Comparison of ENCODE assay signal across 1 cellular context in the genomic region with DNA sequence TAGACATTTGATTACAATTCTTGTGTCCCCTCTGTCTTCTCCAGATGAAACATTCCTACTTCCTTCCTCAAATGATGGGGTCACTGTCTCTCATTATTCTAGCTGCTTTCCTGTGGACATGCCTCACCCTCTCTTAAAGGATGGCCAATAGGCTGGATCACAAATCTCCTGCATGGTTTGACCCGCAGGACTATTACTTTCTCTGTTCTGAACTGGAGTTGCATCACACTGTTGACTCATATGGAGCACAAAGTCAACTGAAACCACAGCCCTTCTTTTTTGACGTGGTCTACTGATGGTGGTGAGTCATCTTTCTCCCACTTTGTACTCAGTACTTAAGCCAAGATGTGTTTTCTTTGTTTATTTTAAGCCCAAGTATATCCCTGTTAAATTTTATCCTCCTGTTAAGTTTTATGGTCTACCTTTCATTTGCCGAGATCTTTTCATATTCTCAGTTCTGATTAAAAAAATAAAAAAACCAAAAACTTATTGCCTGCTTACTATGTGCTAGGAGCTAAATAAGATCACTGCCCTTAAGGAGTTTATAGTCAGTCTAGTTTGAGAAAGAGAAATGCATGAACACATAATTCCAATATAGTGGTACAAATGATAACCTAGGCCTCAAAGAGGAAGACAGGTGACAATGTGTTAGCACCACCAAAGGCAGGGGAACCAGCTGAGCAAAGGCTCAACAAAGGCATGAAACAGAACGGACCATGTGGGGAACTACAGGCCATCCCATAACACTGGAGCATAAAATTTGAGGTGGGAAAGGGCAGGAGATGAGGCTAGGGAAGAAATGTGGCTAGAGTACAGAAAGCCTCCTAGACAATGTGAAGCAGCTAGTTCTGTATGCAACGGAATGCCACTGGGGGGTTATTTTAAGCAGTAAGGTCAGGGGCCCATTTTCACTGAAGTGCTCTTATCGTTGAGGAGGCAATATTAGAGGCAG.
TF ChIP-seq lines count a peak whose summit lies in the region.

No MANE protein-coding gene starts in this region.

TF ChIP-seq in K562, 482 proteins besides CTCF, POLR2A, EP300 and RAD21 (continued from another document and continues in another):
- TF ChIP-seq ZNF280A (IDR thresholded peaks at IDR 0.05; ENCODE audit: low read depth, partially characterized antibody) (no peak), PTBP1 (IDR thresholded peaks at IDR 0.05; ENCODE audit: low read depth, low read length) (no peak), TRIM28 (IDR thresholded peaks at IDR 0.05) (peak; percentile 95), BMI1 (IDR thresholded peaks at IDR 0.05; ENCODE audit: low read length) (no peak), ZC3H11A (IDR thresholded peaks at IDR 0.05; ENCODE audit: low read depth, low read length) (no peak), CHD4 (IDR thresholded peaks at IDR 0.05; ENCODE audit: insufficient read depth, insufficient replicate concordance, low read depth, low read length, poor library complexity, severe bottlenecking) (no peak), TFAM (CRISPR knock-in tag; conservative IDR thresholded peaks at IDR 0.05) (no peak), ZNF655 (CRISPR knock-in tag; IDR thresholded peaks at IDR 0.05) (no peak), MTA3 (IDR thresholded peaks at IDR 0.05; ENCODE audit: borderline replicate concordance) (peak; percentile 71), ZNF347 (CRISPR knock-in tag; IDR thresholded peaks at IDR 0.05; ENCODE audit: low read depth) (no peak), SRF (CRISPR knock-in tag; IDR thresholded peaks at IDR 0.05) (no peak), TOE1 (IDR thresholded peaks at IDR 0.05; ENCODE audit: borderline replicate concordance) (no peak), TOE1 (CRISPR knock-in tag; IDR thresholded peaks at IDR 0.05; ENCODE audit: borderline replicate concordance, low read depth) (no peak), SMAD4 (CRISPR knock-in tag; conservative IDR thresholded peaks at IDR 0.05) (peak; percentile 67), LARP7 (IDR thresholded peaks at IDR 0.05) (no peak), GABPA (tag; conservative IDR thresholded peaks at IDR 0.05; ENCODE audit: low read depth) (peak; percentile 46), ZNF23 (CRISPR knock-in tag; IDR thresholded peaks at IDR 0.05) (no peak), JUND (IDR thresholded peaks at IDR 0.05; ENCODE audit: borderline replicate concordance, low read depth, low read length) (peak; percentile 100), JUND (tag; IDR thresholded peaks at IDR 0.05; ENCODE audit: borderline replicate concordance, low read depth, low read length) (peak; percentile 100), TCF3 (CRISPR knock-in tag; IDR thresholded peaks at IDR 0.05) (peak; percentile 55), SLC30A9 (CRISPR knock-in tag; IDR thresholded peaks at IDR 0.05) (no peak), U2AF2 (optimal IDR thresholded peaks at IDR 0.05; ENCODE audit: low read depth, low read length) (no peak), SMARCE1 (IDR thresholded peaks at IDR 0.05) (peak; percentile 97), ZNF445 (CRISPR knock-in tag; IDR thresholded peaks at IDR 0.05; ENCODE audit: low read depth) (no peak), BACH1 (tag; IDR thresholded peaks at IDR 0.05) (peak; percentile 87), ZNF644 (tag; IDR thresholded peaks at IDR 0.05; ENCODE audit: low read depth) (peak; percentile 94), ZKSCAN1 (IDR thresholded peaks at IDR 0.05; ENCODE audit: low read depth, low read length) (no peak), ZNF253 (CRISPR knock-in tag; conservative IDR thresholded peaks at IDR 0.05) (no peak), GTF2F1 (IDR thresholded peaks at IDR 0.05; ENCODE audit: low read depth, low read length) (no peak), ZNF766 (CRISPR knock-in tag; conservative IDR thresholded peaks at IDR 0.05) (peak; percentile 87), ZNF239 (CRISPR knock-in tag; IDR thresholded peaks at IDR 0.05) (no peak; the same call in none of the 2 replicates), ZFPM2 (CRISPR knock-in tag; IDR thresholded peaks at IDR 0.05) (no peak), ZNF3 (CRISPR knock-in tag; IDR thresholded peaks at IDR 0.05) (no peak)
- TF ChIP-seq, protein P1, sequence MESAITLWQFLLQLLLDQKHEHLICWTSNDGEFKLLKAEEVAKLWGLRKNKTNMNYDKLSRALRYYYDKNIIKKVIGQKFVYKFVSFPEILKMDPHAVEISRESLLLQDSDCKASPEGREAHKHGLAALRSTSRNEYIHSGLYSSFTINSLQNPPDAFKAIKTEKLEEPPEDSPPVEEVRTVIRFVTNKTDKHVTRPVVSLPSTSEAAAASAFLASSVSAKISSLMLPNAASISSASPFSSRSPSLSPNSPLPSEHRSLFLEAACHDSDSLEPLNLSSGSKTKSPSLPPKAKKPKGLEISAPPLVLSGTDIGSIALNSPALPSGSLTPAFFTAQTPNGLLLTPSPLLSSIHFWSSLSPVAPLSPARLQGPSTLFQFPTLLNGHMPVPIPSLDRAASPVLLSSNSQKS (CRISPR knock-in tag; IDR thresholded peaks at IDR 0.05), result no peak
- TF ChIP-seq, protein P2, sequence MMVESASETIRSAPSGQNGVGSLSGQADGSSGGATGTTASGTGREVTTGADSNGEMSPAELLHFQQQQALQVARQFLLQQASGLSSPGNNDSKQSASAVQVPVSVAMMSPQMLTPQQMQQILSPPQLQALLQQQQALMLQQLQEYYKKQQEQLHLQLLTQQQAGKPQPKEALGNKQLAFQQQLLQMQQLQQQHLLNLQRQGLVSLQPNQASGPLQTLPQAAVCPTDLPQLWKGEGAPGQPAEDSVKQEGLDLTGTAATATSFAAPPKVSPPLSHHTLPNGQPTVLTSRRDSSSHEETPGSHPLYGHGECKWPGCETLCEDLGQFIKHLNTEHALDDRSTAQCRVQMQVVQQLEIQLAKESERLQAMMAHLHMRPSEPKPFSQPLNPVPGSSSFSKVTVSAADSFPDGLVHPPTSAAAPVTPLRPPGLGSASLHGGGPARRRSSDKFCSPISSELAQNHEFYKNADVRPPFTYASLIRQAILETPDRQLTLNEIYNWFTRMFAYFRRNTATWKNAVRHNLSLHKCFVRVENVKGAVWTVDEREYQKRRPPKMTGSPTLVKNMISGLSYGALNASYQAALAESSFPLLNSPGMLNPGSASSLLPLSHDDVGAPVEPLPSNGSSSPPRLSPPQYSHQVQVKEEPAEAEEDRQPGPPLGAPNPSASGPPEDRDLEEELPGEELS (CRISPR knock-in tag; IDR thresholded peaks at IDR 0.05; ENCODE audit: borderline replicate concordance), result no peak
- TF ChIP-seq, protein P3, sequence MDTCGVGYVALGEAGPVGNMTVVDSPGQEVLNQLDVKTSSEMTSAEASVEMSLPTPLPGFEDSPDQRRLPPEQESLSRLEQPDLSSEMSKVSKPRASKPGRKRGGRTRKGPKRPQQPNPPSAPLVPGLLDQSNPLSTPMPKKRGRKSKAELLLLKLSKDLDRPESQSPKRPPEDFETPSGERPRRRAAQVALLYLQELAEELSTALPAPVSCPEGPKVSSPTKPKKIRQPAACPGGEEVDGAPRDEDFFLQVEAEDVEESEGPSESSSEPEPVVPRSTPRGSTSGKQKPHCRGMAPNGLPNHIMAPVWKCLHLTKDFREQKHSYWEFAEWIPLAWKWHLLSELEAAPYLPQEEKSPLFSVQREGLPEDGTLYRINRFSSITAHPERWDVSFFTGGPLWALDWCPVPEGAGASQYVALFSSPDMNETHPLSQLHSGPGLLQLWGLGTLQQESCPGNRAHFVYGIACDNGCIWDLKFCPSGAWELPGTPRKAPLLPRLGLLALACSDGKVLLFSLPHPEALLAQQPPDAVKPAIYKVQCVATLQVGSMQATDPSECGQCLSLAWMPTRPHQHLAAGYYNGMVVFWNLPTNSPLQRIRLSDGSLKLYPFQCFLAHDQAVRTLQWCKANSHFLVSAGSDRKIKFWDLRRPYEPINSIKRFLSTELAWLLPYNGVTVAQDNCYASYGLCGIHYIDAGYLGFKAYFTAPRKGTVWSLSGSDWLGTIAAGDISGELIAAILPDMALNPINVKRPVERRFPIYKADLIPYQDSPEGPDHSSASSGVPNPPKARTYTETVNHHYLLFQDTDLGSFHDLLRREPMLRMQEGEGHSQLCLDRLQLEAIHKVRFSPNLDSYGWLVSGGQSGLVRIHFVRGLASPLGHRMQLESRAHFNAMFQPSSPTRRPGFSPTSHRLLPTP (IDR thresholded peaks at IDR 0.05; ENCODE audit: borderline replicate concordance, extremely low read depth, insufficient read length), result no peak
- TF ChIP-seq, protein P4, sequence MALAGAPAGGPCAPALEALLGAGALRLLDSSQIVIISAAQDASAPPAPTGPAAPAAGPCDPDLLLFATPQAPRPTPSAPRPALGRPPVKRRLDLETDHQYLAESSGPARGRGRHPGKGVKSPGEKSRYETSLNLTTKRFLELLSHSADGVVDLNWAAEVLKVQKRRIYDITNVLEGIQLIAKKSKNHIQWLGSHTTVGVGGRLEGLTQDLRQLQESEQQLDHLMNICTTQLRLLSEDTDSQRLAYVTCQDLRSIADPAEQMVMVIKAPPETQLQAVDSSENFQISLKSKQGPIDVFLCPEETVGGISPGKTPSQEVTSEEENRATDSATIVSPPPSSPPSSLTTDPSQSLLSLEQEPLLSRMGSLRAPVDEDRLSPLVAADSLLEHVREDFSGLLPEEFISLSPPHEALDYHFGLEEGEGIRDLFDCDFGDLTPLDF (CRISPR knock-in tag; IDR thresholded peaks at IDR 0.05), result no peak
- TF ChIP-seq, protein P5, sequence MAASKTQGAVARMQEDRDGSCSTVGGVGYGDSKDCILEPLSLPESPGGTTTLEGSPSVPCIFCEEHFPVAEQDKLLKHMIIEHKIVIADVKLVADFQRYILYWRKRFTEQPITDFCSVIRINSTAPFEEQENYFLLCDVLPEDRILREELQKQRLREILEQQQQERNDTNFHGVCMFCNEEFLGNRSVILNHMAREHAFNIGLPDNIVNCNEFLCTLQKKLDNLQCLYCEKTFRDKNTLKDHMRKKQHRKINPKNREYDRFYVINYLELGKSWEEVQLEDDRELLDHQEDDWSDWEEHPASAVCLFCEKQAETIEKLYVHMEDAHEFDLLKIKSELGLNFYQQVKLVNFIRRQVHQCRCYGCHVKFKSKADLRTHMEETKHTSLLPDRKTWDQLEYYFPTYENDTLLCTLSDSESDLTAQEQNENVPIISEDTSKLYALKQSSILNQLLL (CRISPR knock-in tag; IDR thresholded peaks at IDR 0.05; ENCODE audit: borderline replicate concordance), result no peak
- TF ChIP-seq, protein P6, sequence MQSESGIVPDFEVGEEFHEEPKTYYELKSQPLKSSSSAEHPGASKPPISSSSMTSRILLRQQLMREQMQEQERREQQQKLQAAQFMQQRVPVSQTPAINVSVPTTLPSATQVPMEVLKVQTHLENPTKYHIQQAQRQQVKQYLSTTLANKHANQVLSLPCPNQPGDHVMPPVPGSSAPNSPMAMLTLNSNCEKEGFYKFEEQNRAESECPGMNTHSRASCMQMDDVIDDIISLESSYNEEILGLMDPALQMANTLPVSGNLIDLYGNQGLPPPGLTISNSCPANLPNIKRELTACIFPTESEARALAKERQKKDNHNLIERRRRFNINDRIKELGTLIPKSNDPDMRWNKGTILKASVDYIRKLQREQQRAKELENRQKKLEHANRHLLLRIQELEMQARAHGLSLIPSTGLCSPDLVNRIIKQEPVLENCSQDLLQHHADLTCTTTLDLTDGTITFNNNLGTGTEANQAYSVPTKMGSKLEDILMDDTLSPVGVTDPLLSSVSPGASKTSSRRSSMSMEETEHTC (IDR thresholded peaks at IDR 0.05), result no peak
- TF ChIP-seq, protein P7, sequence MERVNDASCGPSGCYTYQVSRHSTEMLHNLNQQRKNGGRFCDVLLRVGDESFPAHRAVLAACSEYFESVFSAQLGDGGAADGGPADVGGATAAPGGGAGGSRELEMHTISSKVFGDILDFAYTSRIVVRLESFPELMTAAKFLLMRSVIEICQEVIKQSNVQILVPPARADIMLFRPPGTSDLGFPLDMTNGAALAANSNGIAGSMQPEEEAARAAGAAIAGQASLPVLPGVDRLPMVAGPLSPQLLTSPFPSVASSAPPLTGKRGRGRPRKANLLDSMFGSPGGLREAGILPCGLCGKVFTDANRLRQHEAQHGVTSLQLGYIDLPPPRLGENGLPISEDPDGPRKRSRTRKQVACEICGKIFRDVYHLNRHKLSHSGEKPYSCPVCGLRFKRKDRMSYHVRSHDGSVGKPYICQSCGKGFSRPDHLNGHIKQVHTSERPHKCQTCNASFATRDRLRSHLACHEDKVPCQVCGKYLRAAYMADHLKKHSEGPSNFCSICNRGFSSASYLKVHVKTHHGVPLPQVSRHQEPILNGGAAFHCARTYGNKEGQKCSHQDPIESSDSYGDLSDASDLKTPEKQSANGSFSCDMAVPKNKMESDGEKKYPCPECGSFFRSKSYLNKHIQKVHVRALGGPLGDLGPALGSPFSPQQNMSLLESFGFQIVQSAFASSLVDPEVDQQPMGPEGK (CRISPR knock-in tag; IDR thresholded peaks at IDR 0.05; ENCODE audit: borderline replicate concordance), result no peak
- TF ChIP-seq, protein P8, sequence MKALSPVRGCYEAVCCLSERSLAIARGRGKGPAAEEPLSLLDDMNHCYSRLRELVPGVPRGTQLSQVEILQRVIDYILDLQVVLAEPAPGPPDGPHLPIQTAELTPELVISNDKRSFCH (CRISPR knock-in tag; IDR thresholded peaks at IDR 0.05), result no peak
- TF ChIP-seq, protein P8 (tag; IDR thresholded peaks at IDR 0.05), result peak; percentile 82
- TF ChIP-seq, protein P9, sequence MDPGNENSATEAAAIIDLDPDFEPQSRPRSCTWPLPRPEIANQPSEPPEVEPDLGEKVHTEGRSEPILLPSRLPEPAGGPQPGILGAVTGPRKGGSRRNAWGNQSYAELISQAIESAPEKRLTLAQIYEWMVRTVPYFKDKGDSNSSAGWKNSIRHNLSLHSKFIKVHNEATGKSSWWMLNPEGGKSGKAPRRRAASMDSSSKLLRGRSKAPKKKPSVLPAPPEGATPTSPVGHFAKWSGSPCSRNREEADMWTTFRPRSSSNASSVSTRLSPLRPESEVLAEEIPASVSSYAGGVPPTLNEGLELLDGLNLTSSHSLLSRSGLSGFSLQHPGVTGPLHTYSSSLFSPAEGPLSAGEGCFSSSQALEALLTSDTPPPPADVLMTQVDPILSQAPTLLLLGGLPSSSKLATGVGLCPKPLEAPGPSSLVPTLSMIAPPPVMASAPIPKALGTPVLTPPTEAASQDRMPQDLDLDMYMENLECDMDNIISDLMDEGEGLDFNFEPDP (CRISPR knock-in tag; IDR thresholded peaks at IDR 0.05), result 0 out of 2 replicates have a peak, but pooled peaks have one; percentile 51
